In the genomic region with DNA sequence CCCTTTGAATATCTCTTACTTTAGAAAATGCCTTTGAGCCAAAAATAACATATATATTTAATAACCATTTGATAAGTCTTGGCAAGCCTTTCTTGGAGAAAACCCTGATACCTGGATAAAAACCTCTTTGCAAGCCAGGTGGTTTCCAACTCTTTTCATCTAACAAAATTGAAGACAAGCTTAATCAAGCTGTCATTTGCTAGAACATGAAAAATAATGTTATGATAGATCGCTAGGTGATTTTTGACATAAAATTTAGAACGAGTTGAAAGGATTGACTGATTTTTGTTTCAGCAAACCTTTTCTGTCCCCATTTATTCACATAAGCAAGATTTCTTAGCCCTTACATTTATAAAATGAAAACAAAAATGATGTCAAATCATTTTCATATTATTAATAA, we compare ENCODE assay signal across 7 cellular contexts.
"Had no signal": no experiment of that assay in that cellular context is flagged by ENCODE, and none has a peak within 500 bp of the region (broad histone marks: within the 10 kb centered on the region; RNA-seq: fewer than 3 reads in every experiment).

No MANE protein-coding gene starts in this region.

- H3K4me3 ChIP-seq: GM12878 had no signal

- DNase-seq: GDM1, GF-D8 had no signal

- FAIRE-seq: GM12878, GM12891, GM12892, GM18507, GM19239 had no signal

- ATAC-seq: GM12878 had no signal
